9 cellular contexts compared by ENCODE assay signal in genomic region chr1:220880367-220880680, GRCh38. TPM values are rescaled to one million over a fixed set of nuclear protein-coding genes. Genes with fewer than 3 reads are reported as not detected.
DNase-seq lines count a peak whose midpoint lies in the region; ATAC-seq and TF ChIP-seq lines count a peak whose summit lies in the region.
"Had no signal": no experiment of that assay in that cellular context is flagged by ENCODE, and none has a peak within 500 bp of the region (broad histone marks: within the 10 kb centered on the region; RNA-seq: fewer than 3 reads in every experiment).

No MANE protein-coding gene starts in this region.

- H3K4me1 ChIP-seq in Panc1 (ENCODE audit: control insufficient read depth, insufficient read depth, low read length) (no peaks in the 10 kb centered on the region), ovary (ENCODE audit: insufficient read depth) (peaks cover 6% of the 10 kb centered on the region)

- H3K27ac ChIP-seq in Panc1 (ENCODE audit: low read length): no peak overlapping the region
- H3K27ac ChIP-seq in ovary: peak overlapping the region; percentile 65 to 85

- H3K36me3 ChIP-seq in Panc1 (ENCODE audit: control insufficient read depth, insufficient read depth, low read length) (no peaks in the 10 kb centered on the region), ovary (no peaks in the 10 kb centered on the region)

- TF ChIP-seq EP300 in ovary (IDR thresholded peaks at IDR 0.05): no peak

- ATAC-seq in Panc1 (no peak), HG02588 (IDR thresholded peaks at IDR 0.05; ENCODE audit: unreplicated experiment) (no peak), HG03196 (IDR thresholded peaks at IDR 0.05; ENCODE audit: unreplicated experiment) (no peak), HG02798 (IDR thresholded peaks at IDR 0.05; ENCODE audit: poor library complexity, unreplicated experiment) (no peak)

- peak; percentile 16 for DNase-seq in CD1c-positive myeloid dendritic cell (ENCODE audit: extremely low spot score)
- no peak for DNase-seq in Panc1 (ENCODE audit: low read depth, low spot score)
- no peak for DNase-seq in epithelial cell of proximal tubule (ENCODE audit: low read depth)
- no peak for DNase-seq in ovary
- no peak for DNase-seq in H4 (ENCODE audit: low spot score)

- TF ChIP-seq CTCF in Panc1 (IDR thresholded peaks at IDR 0.05) (no peak), epithelial cell of proximal tubule (conservative IDR thresholded peaks at IDR 0.05; ENCODE audit: low read depth, low read length) (no peak), ovary (IDR thresholded peaks at IDR 0.05) (no peak)

- WGBS in ovary, 3 donors: 24% methylated on average over 9 of the region's 9 CpGs

- in situ Hi-C loops in Panc1 (cut with HindIII; ENCODE audit: low pct_unique_long_range_greater_than_20kb, low sequenced_read_pairs): no loop called here

- H3K9me3 ChIP-seq in Panc1 (ENCODE audit: control insufficient read depth, insufficient read depth, low read depth, low read length) (no peaks in the 10 kb centered on the region), ovary (no peaks in the 10 kb centered on the region)

- POLR2A ChIA-PET in Panc1 (lab: Charles Lee): no interaction called here

- intact Hi-C loops in Panc1 (cut with micrococcal nuclease; ENCODE audit: unreplicated experiment) (no loop called here), ovary (cut with DNase I) (no loop called here)

- H3K4me3 ChIP-seq in Panc1 (ENCODE audit: low read depth in 2 of 2, low read length in 2 of 2) (peak overlapping the region; percentile 60 to 66), epithelial cell of proximal tubule (ENCODE audit: low read depth, low read length) (peak overlapping the region; percentile 73), ovary (peak overlapping the region; percentile 58)

- CTCF ChIA-PET in Panc1 (lab: Charles Lee): no interaction called here

- H3K27me3 ChIP-seq in Panc1 (ENCODE audit: control insufficient read depth, insufficient read depth, low read length) (peaks cover 13% of the 10 kb centered on the region), ovary (no peaks in the 10 kb centered on the region)

- no peak for TF ChIP-seq POLR2A in ovary (IDR thresholded peaks at IDR 0.05)

- BruUV-seq in Panc1 (replicated peaks; lab: Mats Ljungman, UMichigan): no TSS peak

RNA-seq across cellular contexts. Expression of gene HLX, which starts 1.1 kb away (rescaled TPM):
- 0.39 TPM for total RNA-seq in Panc1 (2021; ENCODE audit: unreplicated experiment)
- polyA plus RNA-seq in Panc1 (2012; ENCODE audit: insufficient read length): 0.44 TPM
- 0.63 and 0.87 TPM in 2 replicates for total RNA-seq in epithelial cell of proximal tubule
- total RNA-seq in ovary: 1 to 10 TPM; 2.1 to 7.6 (median 3.1) TPM
- polyA plus RNA-seq in ovary: 1 to 10 TPM; 3.5 to 9.4 TPM
- total RNA-seq in H4 (2014; rRNA removed; shearing (Covaris generic)): 2.6 and 3.0 TPM in 2 replicates
- total RNA-seq: activated CD8-positive, alpha-beta memory T cell treated with anti-CD3 and anti-CD28 coated beads for 36 hours had no signal
